Comparison of ENCODE assay signal across 18 cellular contexts in genomic region chr19:3171894-3172679, GRCh38. TPM values are rescaled to one million over a fixed set of nuclear protein-coding genes. Genes with fewer than 3 reads are reported as not detected.
A peak's percentile ranks its signal among the peaks of the same experiment; 100 is the strongest.
DNase-seq lines count a peak whose midpoint lies in the region; ATAC-seq, FAIRE-seq and TF ChIP-seq lines count a peak whose summit lies in the region.
"Had no signal": no experiment of that assay in that cellular context is flagged by ENCODE, and none has a peak within 500 bp of the region (broad histone marks: within the 10 kb centered on the region; RNA-seq: fewer than 3 reads in every experiment).

No MANE protein-coding gene starts in this region.

- POLR2A ChIA-PET in MCF 10A (lab: Yijun Ruan, JAX) (interaction anchor here (0.9 to 1.2 kb wide), 3 partner anchors 31 to 221 kb away, joined by 3 to 4 read pairs (median 3); no protein-coding TSS in a partner anchor), HepG2 (lab: Yijun Ruan, JAX) (interaction anchor here (0.7 kb wide), 1 partner anchor 12 kb away, joined by 3 read pairs; no protein-coding TSS in a partner anchor)

- H3K4me1 Mint-ChIP-seq in MCF 10A (ENCODE audit: insufficient read depth, unreplicated experiment), result peaks cover 18% of the 10 kb centered on the region
- peaks cover 3% of the 10 kb centered on the region for H3K4me1 Mint-ChIP-seq in osteocyte (ENCODE audit: unreplicated experiment)
- H3K4me1 Mint-ChIP-seq: WTC11 had no signal

- TF ChIP-seq CTCF in MCF 10A (IDR thresholded peaks at IDR 0.05; ENCODE audit: unreplicated experiment), result no peak
- TF ChIP-seq CTCF in breast epithelium (IDR thresholded peaks at IDR 0.05), result no peak
- no peak for TF ChIP-seq CTCF in HepG2 (CRISPR knock-in tag; IDR thresholded peaks at IDR 0.05)
- TF ChIP-seq CTCF in brain microvascular endothelial cell (IDR thresholded peaks at IDR 0.05; ENCODE audit: low read depth, low read length, missing control alignments), result no peak
- TF ChIP-seq CTCF in osteocyte (IDR thresholded peaks at IDR 0.05), result no peak

- no peak for FAIRE-seq in HepG2 (lab: Jason Lieb, UNC)
- FAIRE-seq: GM18507 had no signal

- H3K4me3 ChIP-seq in breast epithelium, result no peak overlapping the region
- H3K4me3 ChIP-seq in HepG2 (replicated peaks in 1 of 3; ENCODE audit: insufficient read depth in 1 of 3, low read depth in 2 of 3, low read length in 3 of 3), result peak overlapping the region in 2 of 3 experiments; percentile 14 to 33; a peak in 2 of 6 replicates
- no peak overlapping the region for H3K4me3 ChIP-seq in brain microvascular endothelial cell (ENCODE audit: low read depth, low read length)
- H3K4me3 ChIP-seq: heart left ventricle, left ventricle myocardium inferior, ovary, SJSA1 had no signal

- H3K9me3 ChIP-seq in breast epithelium, result no peaks in the 10 kb centered on the region
- no peaks in the 10 kb centered on the region for H3K9me3 ChIP-seq in HepG2 (ENCODE audit: low read length)
- H3K9me3 ChIP-seq: heart left ventricle, left ventricle myocardium inferior, ovary, SJSA1 had no signal

- WGBS in HepG2 (ENCODE audit: low lambda C conversion rate), result 58% methylated on average over 2 of the region's 15 CpGs

- TF ChIP-seq POLR2A in breast epithelium (IDR thresholded peaks at IDR 0.05) (no peak), HepG2 (IDR thresholded peaks at IDR 0.05; ENCODE audit: insufficient read depth in 1 of 2, low read depth in 2 of 2, low read length in 2 of 2) (no peak)

- H3K27ac Mint-ChIP-seq in MCF 10A (ENCODE audit: low read depth, unreplicated experiment) (peak overlapping the region; percentile 92), osteocyte (ENCODE audit: unreplicated experiment) (no peak overlapping the region)
- H3K27ac Mint-ChIP-seq: WTC11 had no signal

- H3K27me3 Mint-ChIP-seq in MCF 10A (ENCODE audit: insufficient read depth, unreplicated experiment), result no peaks in the 10 kb centered on the region
- H3K27me3 Mint-ChIP-seq in osteocyte (ENCODE audit: unreplicated experiment), result peaks cover 3% of the 10 kb centered on the region

- TF ChIP-seq EP300 in HepG2 (IDR thresholded peaks at IDR 0.05; ENCODE audit: low read depth in 2 of 2, low read length in 2 of 2) (no peak), HepG2 (CRISPR knock-in tag; IDR thresholded peaks at IDR 0.05; ENCODE audit: borderline replicate concordance) (no peak)

- H2AFZ ChIP-seq in HepG2 (ENCODE audit: low read length), result no peak overlapping the region

- H4K20me1 ChIP-seq in HepG2 (ENCODE audit: insufficient read depth, low read length), result no peaks in the 10 kb centered on the region

- H3K4me1 ChIP-seq in breast epithelium (no peaks in the 10 kb centered on the region), HepG2 (ENCODE audit: insufficient read depth, low read length) (peaks cover 47% of the 10 kb centered on the region)

- H3K9ac ChIP-seq in HepG2 (ENCODE audit: insufficient read depth, low read depth, low read length), result no peak overlapping the region

- in situ Hi-C loops in SK-MEL-5 (cut with HindIII; ENCODE audit: low pct_unique_long_range_greater_than_20kb, low sequenced_read_pairs), result no loop called here
- in situ Hi-C loops in HepG2 (cut with HindIII; ENCODE audit: extremely low pct_ligation_motif_present, low pct_unique_long_range_greater_than_20kb), result no loop called here
- in situ Hi-C loops in brain microvascular endothelial cell (cut with HindIII; ENCODE audit: low pct_ligation_motif_present, low sequenced_read_pairs), result no loop called here

- H3K4me3 Mint-ChIP-seq in MCF 10A (ENCODE audit: unreplicated experiment) (no peak overlapping the region), osteocyte (ENCODE audit: unreplicated experiment) (no peak overlapping the region)
- H3K4me3 Mint-ChIP-seq: WTC11 had no signal

- H3K27me3 ChIP-seq in breast epithelium (no peaks in the 10 kb centered on the region), HepG2 (ENCODE audit: control insufficient read depth in 1 of 2, insufficient read depth in 2 of 2, low read length in 2 of 2) (no peaks in the 10 kb centered on the region; a peak in 2 of 5 replicates), brain microvascular endothelial cell (replicated peaks) (no peaks in the 10 kb centered on the region)
- H3K27me3 ChIP-seq: heart left ventricle, ovary, SJSA1 had no signal

- CTCF ChIA-PET in MCF 10A (lab: Yijun Ruan, JAX) (interaction anchor here (0.5 to 1.7 kb wide), 5 partner anchors 9 to 44 kb away, joined by 3 to 6 read pairs (median 5); no protein-coding TSS in a partner anchor), HepG2 (lab: Yijun Ruan, JAX; ENCODE audit: low intra/inter-chr PET ratio, low total read pairs) (no interaction called here)

- DNase-seq in MCF 10A (ENCODE audit: unreplicated experiment) (peak; percentile 33), breast epithelium (ENCODE audit: low spot score in 2 of 2) (no peak), SK-MEL-5 (ENCODE audit: low read depth, low spot score) (peak; percentile 66), HepG2 (ENCODE audit: low spot score) (peak; percentile 71), brain microvascular endothelial cell (no peak), osteocyte (ENCODE audit: extremely low spot score, unreplicated experiment) (no peak), NCI-H2081 (lab: John Stamatoyannopoulos, UW) (no peak), NCI-H1436 treated with DMSO at 0.1 percent for 48 hours (lab: John Stamatoyannopoulos, UW) (no peak)
- DNase-seq: GOT3; heart left ventricle; left ventricle myocardium inferior; NCI-H1436; NCI-H82; ovary; stimulated activated CD4-positive, alpha-beta T cell treated with anti-CD3 and anti-CD28 coated beads, Interleukin-15, amount 100 ng/mL, for 24 hours had no signal

- TF ChIP-seq RAD21 in HepG2 (CRISPR knock-in tag; IDR thresholded peaks at IDR 0.05), result no peak

- no peaks in the 10 kb centered on the region for H3K79me2 ChIP-seq in HepG2 (ENCODE audit: insufficient read depth, low read length)

- intact Hi-C loops in MCF 10A (cut with micrococcal nuclease) (no loop called here), breast epithelium (cut with DNase I; ENCODE audit: low total_unique reads) (no loop called here), HepG2 (cut with micrococcal nuclease; ENCODE audit: unreplicated experiment) (no loop called here)

- H3K36me3 ChIP-seq in breast epithelium, result no peaks in the 10 kb centered on the region
- no peaks in the 10 kb centered on the region for H3K36me3 ChIP-seq in HepG2 (replicated peaks in 1 of 2; ENCODE audit: control insufficient read depth in 1 of 2, insufficient read depth in 2 of 2, low read length in 2 of 2)
- H3K36me3 ChIP-seq in brain microvascular endothelial cell (replicated peaks), result no peaks in the 10 kb centered on the region
- H3K36me3 ChIP-seq: heart left ventricle, left ventricle myocardium inferior, ovary, SJSA1 had no signal

- peak overlapping the region; percentile 57 for H3K4me2 ChIP-seq in HepG2 (ENCODE audit: low read depth, low read length)

- BruUV-seq in MCF 10A (replicated peaks; lab: Mats Ljungman, UMichigan) (no TSS peak), HepG2 (replicated peaks; lab: Mats Ljungman, UMichigan) (no TSS peak)

- peak; percentile 83 for ATAC-seq in HepG2
- ATAC-seq: WTC11 had no signal

- H3K9me3 Mint-ChIP-seq in MCF 10A (ENCODE audit: unreplicated experiment) (no peaks in the 10 kb centered on the region), osteocyte (ENCODE audit: unreplicated experiment) (no peaks in the 10 kb centered on the region)
- H3K9me3 Mint-ChIP-seq: WTC11 had no signal

- no peaks in the 10 kb centered on the region for H3K36me3 Mint-ChIP-seq in MCF 10A (ENCODE audit: insufficient read depth, unreplicated experiment)
- H3K36me3 Mint-ChIP-seq in osteocyte (ENCODE audit: unreplicated experiment), result no peaks in the 10 kb centered on the region
- H3K36me3 Mint-ChIP-seq: WTC11 had no signal

- H3K27ac ChIP-seq in breast epithelium (no peak overlapping the region), HepG2 (ENCODE audit: extremely low read length, insufficient read depth, low read length) (no peak overlapping the region), brain microvascular endothelial cell (no peak overlapping the region)
- H3K27ac ChIP-seq: heart left ventricle, left ventricle myocardium inferior, ovary, SJSA1 had no signal

RNA-seq across cellular contexts. Expression of gene S1PR4, which starts 6.5 kb away (rescaled TPM):
- total RNA-seq in MCF 10A (2022) (0.39 and 0.44 TPM in 2 replicates), breast epithelium (1 to 10 TPM in 2 of 3 donors, not detected in 1; 1.3 to 1.9 TPM), HepG2 (2016; rRNA removed; fragmentation: Illumina TruSeq; extraction: Trizol) (0.07 TPM in 1 of 2 replicates, not detected in the other), osteocyte (not detected in 2 replicates)
- 0.24 TPM in 1 of 2 replicates, not detected in the other for total RNA-seq in SK-MEL-5 (2014; rRNA removed; shearing (Covaris generic))
- polyA plus RNA-seq in SK-MEL-5 (2015; cell fraction: cytosol; rRNA removed), result not detected in 2 replicates
- 1.2 and 2.6 TPM in 2 replicates for polyA plus RNA-seq in SK-MEL-5 (2015; cell fraction: nucleus; rRNA removed)
- not detected in 2 replicates for total RNA-seq in HepG2 (2016; cell fraction: cytosol; rRNA removed; fragmentation: Illumina TruSeq; extraction: Trizol; ENCODE audit: low read depth)
- total RNA-seq in HepG2 (2016; cell fraction: insoluble cytoplasmic fraction; rRNA removed; fragmentation: Illumina TruSeq; extraction: Trizol), result 0.09 TPM in 1 of 2 replicates, not detected in the other
- total RNA-seq in HepG2 (2016; cell fraction: membrane; rRNA removed; fragmentation: Illumina TruSeq; extraction: Trizol), result not detected in 2 replicates
- total RNA-seq in HepG2 (2016; cell fraction: nucleus; rRNA removed; fragmentation: Illumina TruSeq; extraction: Trizol), result not detected in 2 replicates
- 0.09 and 0.33 TPM in 2 replicates for polyA plus RNA-seq in HepG2 (2011; rRNA removed)
- polyA plus RNA-seq in HepG2 (2011; cell fraction: cytosol; rRNA removed), result not detected in 2 replicates
- 1.2 and 1.8 TPM in 2 replicates for polyA plus RNA-seq in HepG2 (2011; cell fraction: nucleus; rRNA removed)
- polyA plus RNA-seq in HepG2 (2012), result not detected in 2 replicates
- not detected in 2 replicates for polyA plus RNA-seq in HepG2 (2016; cell fraction: cytosol; fragmentation: Illumina TruSeq; extraction: Trizol; ENCODE audit: low read depth)
- not detected in 2 replicates for polyA plus RNA-seq in HepG2 (2016; cell fraction: insoluble cytoplasmic fraction; fragmentation: Illumina TruSeq; extraction: Trizol; ENCODE audit: low read depth)
- polyA plus RNA-seq in HepG2 (2016; cell fraction: membrane; fragmentation: Illumina TruSeq; extraction: Trizol; ENCODE audit: low read depth), result not detected in 2 replicates
- polyA plus RNA-seq in HepG2 (2016; cell fraction: nucleus; fragmentation: Illumina TruSeq; extraction: Trizol; ENCODE audit: insufficient read depth, low read depth), result 0.29 TPM in 1 of 2 replicates, not detected in the other
- 0.19 TPM in 1 of 2 replicates, not detected in the other for polyA minus RNA-seq in HepG2 (2011; rRNA and poly(A)+ RNA removed; ENCODE audit: low replicate concordance)
- polyA minus RNA-seq in HepG2 (2011; cell fraction: cytosol; rRNA and poly(A)+ RNA removed), result not detected in 2 replicates
- 0.25 TPM in 1 of 2 replicates, not detected in the other for polyA minus RNA-seq in HepG2 (2011; cell fraction: nucleus; rRNA and poly(A)+ RNA removed)
- total RNA-seq: SJSA1 had no signal

RNA-seq across cellular contexts. Expression of gene NCLN, which starts 13.6 kb away (rescaled TPM):
- total RNA-seq in MCF 10A (2022), result 72.1 and 84.1 TPM in 2 replicates
- 10 to 100 TPM; 21.1 to 34.7 (median 25.3) TPM for total RNA-seq in breast epithelium
- 62.2 and 65.3 TPM in 2 replicates for total RNA-seq in SK-MEL-5 (2014; rRNA removed; shearing (Covaris generic))
- 130 and 162 TPM in 2 replicates for polyA plus RNA-seq in SK-MEL-5 (2015; cell fraction: cytosol; rRNA removed)
- 81.2 and 134 TPM in 2 replicates for polyA plus RNA-seq in SK-MEL-5 (2015; cell fraction: nucleus; rRNA removed)
- 20.0 and 56.0 TPM in 2 replicates for total RNA-seq in HepG2 (2016; rRNA removed; fragmentation: Illumina TruSeq; extraction: Trizol)
- 14.5 and 16.6 TPM in 2 replicates for total RNA-seq in HepG2 (2016; cell fraction: cytosol; rRNA removed; fragmentation: Illumina TruSeq; extraction: Trizol; ENCODE audit: low read depth)
- total RNA-seq in HepG2 (2016; cell fraction: insoluble cytoplasmic fraction; rRNA removed; fragmentation: Illumina TruSeq; extraction: Trizol), result 22.2 and 58.2 TPM in 2 replicates
- 36.2 and 36.4 TPM in 2 replicates for total RNA-seq in HepG2 (2016; cell fraction: membrane; rRNA removed; fragmentation: Illumina TruSeq; extraction: Trizol)
- 45.5 and 60.9 TPM in 2 replicates for total RNA-seq in HepG2 (2016; cell fraction: nucleus; rRNA removed; fragmentation: Illumina TruSeq; extraction: Trizol)
- 42.6 and 55.5 TPM in 2 replicates for polyA plus RNA-seq in HepG2 (2011; rRNA removed)
- polyA plus RNA-seq in HepG2 (2011; cell fraction: cytosol; rRNA removed), result 34.0 and 56.6 TPM in 2 replicates
- 87.2 and 112 TPM in 2 replicates for polyA plus RNA-seq in HepG2 (2011; cell fraction: nucleus; rRNA removed)
- polyA plus RNA-seq in HepG2 (2012), result 29.1 and 45.2 TPM in 2 replicates
- polyA plus RNA-seq in HepG2 (2016; cell fraction: cytosol; fragmentation: Illumina TruSeq; extraction: Trizol; ENCODE audit: low read depth), result 21.6 and 23.7 TPM in 2 replicates
- 19.8 and 29.4 TPM in 2 replicates for polyA plus RNA-seq in HepG2 (2016; cell fraction: insoluble cytoplasmic fraction; fragmentation: Illumina TruSeq; extraction: Trizol; ENCODE audit: low read depth)
- 31.3 and 31.9 TPM in 2 replicates for polyA plus RNA-seq in HepG2 (2016; cell fraction: membrane; fragmentation: Illumina TruSeq; extraction: Trizol; ENCODE audit: low read depth)
- 109 and 110 TPM in 2 replicates for polyA plus RNA-seq in HepG2 (2016; cell fraction: nucleus; fragmentation: Illumina TruSeq; extraction: Trizol; ENCODE audit: insufficient read depth, low read depth)
- 99.1 and 126 TPM in 2 replicates for polyA minus RNA-seq in HepG2 (2011; rRNA and poly(A)+ RNA removed; ENCODE audit: low replicate concordance)
- 41.8 and 46.2 TPM in 2 replicates for polyA minus RNA-seq in HepG2 (2011; cell fraction: cytosol; rRNA and poly(A)+ RNA removed)
- 16.4 and 18.6 TPM in 2 replicates for polyA minus RNA-seq in HepG2 (2011; cell fraction: nucleus; rRNA and poly(A)+ RNA removed)
- 60.6 and 61.9 TPM in 2 replicates for total RNA-seq in osteocyte

RNA-seq across cellular contexts. Expression of gene GNA15, which starts 36.3 kb away (rescaled TPM):
- total RNA-seq in MCF 10A (2022), result 32.9 and 47.1 TPM in 2 replicates
- 10 to 100 TPM in 1 of 3 donors, 1 to 10 TPM in 2; 7.8 to 16.2 (median 8.5) TPM for total RNA-seq in breast epithelium
- total RNA-seq in SK-MEL-5 (2014; rRNA removed; shearing (Covaris generic)), result not detected in 2 replicates
- polyA plus RNA-seq in SK-MEL-5 (2015; cell fraction: cytosol; rRNA removed), result not detected in 2 replicates
- not detected in 2 replicates for polyA plus RNA-seq in SK-MEL-5 (2015; cell fraction: nucleus; rRNA removed)
- not detected in 2 replicates for total RNA-seq in HepG2 (2016; rRNA removed; fragmentation: Illumina TruSeq; extraction: Trizol)
- not detected in 2 replicates for total RNA-seq in HepG2 (2016; cell fraction: cytosol; rRNA removed; fragmentation: Illumina TruSeq; extraction: Trizol; ENCODE audit: low read depth)
- total RNA-seq in HepG2 (2016; cell fraction: insoluble cytoplasmic fraction; rRNA removed; fragmentation: Illumina TruSeq; extraction: Trizol), result not detected in 2 replicates
- total RNA-seq in HepG2 (2016; cell fraction: membrane; rRNA removed; fragmentation: Illumina TruSeq; extraction: Trizol), result not detected in 2 replicates
- total RNA-seq in HepG2 (2016; cell fraction: nucleus; rRNA removed; fragmentation: Illumina TruSeq; extraction: Trizol), result not detected in 2 replicates
- not detected in 2 replicates for polyA plus RNA-seq in HepG2 (2011; rRNA removed)
- 0.04 TPM in 1 of 2 replicates, not detected in the other for polyA plus RNA-seq in HepG2 (2011; cell fraction: cytosol; rRNA removed)
- not detected in 2 replicates for polyA plus RNA-seq in HepG2 (2011; cell fraction: nucleus; rRNA removed)
- not detected in 2 replicates for polyA plus RNA-seq in HepG2 (2012)
- polyA plus RNA-seq in HepG2 (2016; cell fraction: cytosol; fragmentation: Illumina TruSeq; extraction: Trizol; ENCODE audit: low read depth), result not detected in 2 replicates
- not detected in 2 replicates for polyA plus RNA-seq in HepG2 (2016; cell fraction: insoluble cytoplasmic fraction; fragmentation: Illumina TruSeq; extraction: Trizol; ENCODE audit: low read depth)
- 0.08 TPM in 1 of 2 replicates, not detected in the other for polyA plus RNA-seq in HepG2 (2016; cell fraction: membrane; fragmentation: Illumina TruSeq; extraction: Trizol; ENCODE audit: low read depth)
- 0.22 TPM in 1 of 2 replicates, not detected in the other for polyA plus RNA-seq in HepG2 (2016; cell fraction: nucleus; fragmentation: Illumina TruSeq; extraction: Trizol; ENCODE audit: insufficient read depth, low read depth)
- 0.10 and 0.61 TPM in 2 replicates for polyA minus RNA-seq in HepG2 (2011; rRNA and poly(A)+ RNA removed; ENCODE audit: low replicate concordance)
- not detected in 2 replicates for polyA minus RNA-seq in HepG2 (2011; cell fraction: cytosol; rRNA and poly(A)+ RNA removed)
- not detected in 2 replicates for polyA minus RNA-seq in HepG2 (2011; cell fraction: nucleus; rRNA and poly(A)+ RNA removed)
- not detected in 2 replicates for total RNA-seq in osteocyte

RNA-seq across cellular contexts. Expression of gene CELF5, which starts 52.4 kb away (rescaled TPM):
- 0.17 and 0.30 TPM in 2 replicates for total RNA-seq in MCF 10A (2022)
- under 1 TPM in 2 of 3 donors, not detected in 1; 0.33 to 0.59 TPM for total RNA-seq in breast epithelium
- total RNA-seq in SK-MEL-5 (2014; rRNA removed; shearing (Covaris generic)), result not detected in 2 replicates
- polyA plus RNA-seq in SK-MEL-5 (2015; cell fraction: cytosol; rRNA removed), result 0.21 and 1.3 TPM in 2 replicates
- 0.26 and 1.3 TPM in 2 replicates for polyA plus RNA-seq in SK-MEL-5 (2015; cell fraction: nucleus; rRNA removed)
- total RNA-seq in HepG2 (2016; rRNA removed; fragmentation: Illumina TruSeq; extraction: Trizol), result 0.14 and 0.31 TPM in 2 replicates
- total RNA-seq in HepG2 (2016; cell fraction: cytosol; rRNA removed; fragmentation: Illumina TruSeq; extraction: Trizol; ENCODE audit: low read depth), result 0.35 TPM in 1 of 2 replicates, not detected in the other
- total RNA-seq in HepG2 (2016; cell fraction: insoluble cytoplasmic fraction; rRNA removed; fragmentation: Illumina TruSeq; extraction: Trizol), result 0.16 and 0.30 TPM in 2 replicates
- 0.12 and 0.28 TPM in 2 replicates for total RNA-seq in HepG2 (2016; cell fraction: membrane; rRNA removed; fragmentation: Illumina TruSeq; extraction: Trizol)
- 0.66 and 0.68 TPM in 2 replicates for total RNA-seq in HepG2 (2016; cell fraction: nucleus; rRNA removed; fragmentation: Illumina TruSeq; extraction: Trizol)
- polyA plus RNA-seq in HepG2 (2011; rRNA removed), result 0.84 and 0.91 TPM in 2 replicates
- 0.23 and 0.43 TPM in 2 replicates for polyA plus RNA-seq in HepG2 (2011; cell fraction: cytosol; rRNA removed)
- 3.4 and 3.5 TPM in 2 replicates for polyA plus RNA-seq in HepG2 (2011; cell fraction: nucleus; rRNA removed)
- polyA plus RNA-seq in HepG2 (2012), result 2.1 and 2.4 TPM in 2 replicates
- 0.07 and 0.20 TPM in 2 replicates for polyA plus RNA-seq in HepG2 (2016; cell fraction: cytosol; fragmentation: Illumina TruSeq; extraction: Trizol; ENCODE audit: low read depth)
- polyA plus RNA-seq in HepG2 (2016; cell fraction: insoluble cytoplasmic fraction; fragmentation: Illumina TruSeq; extraction: Trizol; ENCODE audit: low read depth), result 0.19 and 0.47 TPM in 2 replicates
- 0.15 and 0.30 TPM in 2 replicates for polyA plus RNA-seq in HepG2 (2016; cell fraction: membrane; fragmentation: Illumina TruSeq; extraction: Trizol; ENCODE audit: low read depth)
- 1.6 and 1.9 TPM in 2 replicates for polyA plus RNA-seq in HepG2 (2016; cell fraction: nucleus; fragmentation: Illumina TruSeq; extraction: Trizol; ENCODE audit: insufficient read depth, low read depth)
- polyA minus RNA-seq in HepG2 (2011; rRNA and poly(A)+ RNA removed; ENCODE audit: low replicate concordance), result 0.44 and 0.56 TPM in 2 replicates
- polyA minus RNA-seq in HepG2 (2011; cell fraction: cytosol; rRNA and poly(A)+ RNA removed), result 0.40 TPM in 1 of 2 replicates, not detected in the other
- 0.75 and 0.77 TPM in 2 replicates for polyA minus RNA-seq in HepG2 (2011; cell fraction: nucleus; rRNA and poly(A)+ RNA removed)
- total RNA-seq in osteocyte, result 0.16 TPM in 1 of 2 replicates, not detected in the other
- total RNA-seq: heart left ventricle, left ventricle myocardium inferior, SJSA1 had no signal
- polyA plus RNA-seq: heart left ventricle had no signal

Comparison
In these comparisons a context has a peak if more than half of its experiments do, and no peak if none do; other contexts are left out.
1. DNase-seq: peak in MCF 10A (single experiment), SK-MEL-5 (single experiment) and HepG2 (single experiment); none in breast epithelium (0 of 2), brain microvascular endothelial cell (single experiment), osteocyte (single experiment), NCI-H2081 (0 of 2) and NCI-H1436 treated with DMSO at 0.1 percent for 48 hours (single experiment).
2. H3K4me3 ChIP-seq: peak in HepG2 (2 of 3); none in breast epithelium (0 of 3) and brain microvascular endothelial cell (single experiment).